8 cellular contexts compared by ENCODE assay signal in the genomic region with DNA sequence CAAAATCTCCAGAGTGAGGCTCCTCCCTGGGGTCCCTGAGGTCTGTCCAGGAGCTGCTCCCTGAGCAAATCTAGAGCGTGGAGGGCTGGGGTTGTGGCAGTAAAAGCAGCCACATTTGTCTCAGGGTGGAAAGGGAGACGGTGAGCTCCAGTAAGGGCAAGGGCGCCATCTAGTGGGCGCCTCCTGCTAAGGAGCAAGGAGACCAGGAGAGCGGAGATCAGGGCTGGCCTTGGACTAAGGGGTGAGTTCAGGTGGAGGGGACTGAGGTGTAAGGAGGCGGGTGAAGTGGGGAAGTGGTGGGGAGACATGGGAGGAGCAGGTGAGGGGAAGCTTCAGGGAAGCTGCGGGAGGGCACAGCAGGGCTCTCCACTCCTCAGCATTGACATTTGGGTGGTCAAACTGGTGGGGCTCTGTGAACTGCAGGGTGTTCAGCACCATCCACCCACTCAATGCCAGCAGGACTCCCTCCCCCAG. TPM values are rescaled to one million over a fixed set of nuclear protein-coding genes. Genes with fewer than 3 reads are reported as not detected.
DNase-seq lines count a peak whose midpoint lies in the region; ATAC-seq and TF ChIP-seq lines count a peak whose summit lies in the region.

No MANE protein-coding gene starts in this region.

- POLR2A ChIA-PET in T-cell (lab: Charles Lee) = no interaction called here

- in situ Hi-C loops in gastrocnemius medialis (cut with MboI; ENCODE audit: low sequenced_read_pairs in 4 of 4) = loop anchor here in 1 of 4 donors (5.0 kb wide), 1 partner anchor 118 kb away; no protein-coding TSS in a partner anchor

- DNase-seq in NCI-H128 (lab: John Stamatoyannopoulos, UW; ENCODE audit: unreplicated experiment) = peak; percentile 44
- DNase-seq in T-cell = peak; percentile 62 to 87 (median 82)
- DNase-seq in adipocyte (ENCODE audit: low read depth) = peak; percentile 91
- DNase-seq in right atrium auricular region (ENCODE audit: low spot score) = peak; percentile 73
- DNase-seq in gastrocnemius medialis = peak; percentile 9 to 38

- H3K27me3 ChIP-seq in adipocyte (replicated peaks; ENCODE audit: control insufficient read depth, insufficient read depth, low read length) = peaks cover 76% of the 10 kb centered on the region
- no peaks in the 10 kb centered on the region for H3K27me3 ChIP-seq in right atrium auricular region
- H3K27me3 ChIP-seq in gastrocnemius medialis = peaks cover 0 to 12% (median 0%) of the 10 kb centered on the region in 3 donors

- H3K4me1 ChIP-seq in adipocyte (ENCODE audit: control insufficient read depth, insufficient read depth, low read length) (no peaks in the 10 kb centered on the region), right atrium auricular region (no peaks in the 10 kb centered on the region), gastrocnemius medialis (no peaks in the 10 kb centered on the region)

- no peak overlapping the region for H3K9ac ChIP-seq in adipocyte (ENCODE audit: low read length)

- H3K9me3 Mint-ChIP-seq in T-cell = no peaks in the 10 kb centered on the region

- no peak for TF ChIP-seq POLR2A in gastrocnemius medialis (IDR thresholded peaks at IDR 0.05)

- no peaks in the 10 kb centered on the region for H3K27me3 Mint-ChIP-seq in T-cell

- H3K36me3 ChIP-seq in adipocyte (ENCODE audit: control insufficient read depth, insufficient read depth, low read length, severe bottlenecking) = no peaks in the 10 kb centered on the region
- H3K36me3 ChIP-seq in right atrium auricular region = no peaks in the 10 kb centered on the region
- no peaks in the 10 kb centered on the region for H3K36me3 ChIP-seq in gastrocnemius medialis

- H3K9me3 ChIP-seq in adipocyte (ENCODE audit: control insufficient read depth, low read length) = peaks cover 10% of the 10 kb centered on the region
- H3K9me3 ChIP-seq in right atrium auricular region = peaks cover 0 to 8% of the 10 kb centered on the region in 2 donors
- no peaks in the 10 kb centered on the region for H3K9me3 ChIP-seq in gastrocnemius medialis

- H3K4me3 Mint-ChIP-seq in T-cell = peak overlapping the region in 1 of 3 donors; percentile 16

- intact Hi-C loops in gastrocnemius medialis (cut with DNase I; ENCODE audit: low total_unique reads) = loop anchor here (1.0 kb wide), 1 partner anchor 121 kb away; no protein-coding TSS in a partner anchor

- H3K4me3 ChIP-seq in adipocyte (ENCODE audit: low read length) (no peak overlapping the region), right atrium auricular region (no peak overlapping the region), gastrocnemius medialis (no peak overlapping the region)

- H3K36me3 Mint-ChIP-seq in T-cell = peaks cover 24% of the 10 kb centered on the region

- ATAC-seq in T-cell (replicated peaks in 1 of 4) (peak; percentile 90 to 96 (median 94)), gastrocnemius medialis (no peak), GM21737 (IDR thresholded peaks at IDR 0.05; ENCODE audit: unreplicated experiment) (no peak), GM18907 (IDR thresholded peaks at IDR 0.05; ENCODE audit: unreplicated experiment) (no peak)

- CTCF ChIA-PET in T-cell (lab: Charles Lee) = interaction anchor here (0.6 to 5.0 kb wide), 16 partner anchors 9 to 366 kb away, joined by 3 to 42 read pairs (median 4); a partner anchor contains a TSS

- H3K27ac Mint-ChIP-seq in T-cell = peak overlapping the region; percentile 61 to 75

- TF ChIP-seq CTCF in GM12872 (IDR thresholded peaks at IDR 0.05; ENCODE audit: insufficient read depth, low read depth, low read length) (peak; percentile 91), right atrium auricular region (IDR thresholded peaks at IDR 0.05) (peak; percentile 60 to 92), gastrocnemius medialis (IDR thresholded peaks at IDR 0.05 in 4 of 5, conservative IDR thresholded peaks at IDR 0.05 in 1 of 5) (peak; percentile 31 to 71 (median 63))

- no peak overlapping the region for H3K27ac ChIP-seq in right atrium auricular region
- no peak overlapping the region for H3K27ac ChIP-seq in gastrocnemius medialis

- peaks cover 47 to 55% (median 51%) of the 10 kb centered on the region in 3 donors for H3K4me1 Mint-ChIP-seq in T-cell

RNA-seq across cellular contexts. Expression of a gene that starts 5.3 kb away (rescaled TPM):
- 10 to 100 TPM; 34.5 to 63.1 (median 40.3) TPM for total RNA-seq in T-cell
- total RNA-seq in right atrium auricular region = 1 to 10 TPM in 1 of 2 donors, not detected in 1; 1.3 TPM
- under 1 TPM in 1 of 4 donors, not detected in 3; 0.49 TPM for total RNA-seq in gastrocnemius medialis

RNA-seq across cellular contexts. Expression of a gene that starts 56.2 kb away (rescaled TPM):
- total RNA-seq in T-cell (1 to 10 TPM in 1 of 5 donors, under 1 TPM in 3, not detected in 1; 0.46 to 1.0 (median 0.68) TPM), right atrium auricular region (under 1 TPM in 1 of 2 donors, not detected in 1; 0.67 TPM), gastrocnemius medialis (1 to 10 TPM in 1 of 4 donors, under 1 TPM in 1, not detected in 2; 0.81 to 2.7 TPM)

Comparison
In these comparisons a context has a peak if more than half of its experiments do, and no peak if none do; other contexts are left out.
1. DNase-seq: peak in every context shown above with its lines; median percentile 91 in adipocyte; 82 in T-cell; 73 in right atrium auricular region; 44 in NCI-H128; 24 in gastrocnemius medialis.
2. ATAC-seq: peak in T-cell (4 of 4); none in gastrocnemius medialis (0 of 2), GM21737 (single experiment) and GM18907 (single experiment).
3. RNA of a gene that starts 5.3 kb away (total RNA-seq): 34.5 to 63.1 TPM in T-cell; 1.3 TPM in right atrium auricular region and 0.49 TPM in gastrocnemius medialis; every median in the first group is over 10 times any median in the second.
4. Peak in every context shown above with its lines, with median percentiles within 50 percentile points of each other: CTCF ChIP-seq.